ENCODE assay signal across 22 cellular contexts in genomic region chr12:108603743-108604142, GRCh38. TPM values are rescaled to one million over a fixed set of nuclear protein-coding genes. Genes with fewer than 3 reads are reported as not detected.
DNase-seq lines count a peak whose midpoint lies in the region; ATAC-seq, FAIRE-seq and TF ChIP-seq lines count a peak whose summit lies in the region.
"Had no signal": no experiment of that assay in that cellular context is flagged by ENCODE, and none has a peak within 500 bp of the region (broad histone marks: within the 10 kb centered on the region; RNA-seq: fewer than 3 reads in every experiment).

No MANE protein-coding gene starts in this region.

- no peaks in the 10 kb centered on the region for H4K20me1 ChIP-seq in H1 (replicated peaks in 1 of 2; ENCODE audit: control insufficient read depth in 1 of 2, insufficient read depth in 2 of 2, low read length in 2 of 2)

- no peak for FAIRE-seq in H1 (lab: Jason Lieb, UNC)
- FAIRE-seq: D721Med had no signal

- peaks cover 0 to 7% of the 10 kb centered on the region in 2 donors for H3K27me3 Mint-ChIP-seq in natural killer cell treated with Interleukin-12 subunit alpha and Interleukin-12 subunit beta and Interleukin-15 and Interleukin-18, amount 100 ng/mL, for 72 hours
- H3K27me3 Mint-ChIP-seq in natural killer cell (ENCODE audit: low read depth in 2 of 2) (peaks cover 6 to 10% of the 10 kb centered on the region in 2 donors), nephron progenitor cell (ENCODE audit: low read depth, poor library complexity) (peaks cover 6% of the 10 kb centered on the region)
- peaks cover 15% of the 10 kb centered on the region for H3K27me3 Mint-ChIP-seq in stimulated activated memory B cell treated with anti-CD40 and anti-IgM and Interleukin-4, amounts not matched to agents 10 μg/mL and 1 μg/mL and 100 μg/mL, for 72 hours

- H3K4me1 ChIP-seq in H1 (replicated peaks in 1 of 4; ENCODE audit: control insufficient read depth in 3 of 4, insufficient read depth in 4 of 4, low read length in 3 of 4) = peaks cover 0 to 2% (median 0%) of the 10 kb centered on the region in 4 experiments; a peak in 2 of 7 replicates

- no peaks in the 10 kb centered on the region for H3K36me3 ChIP-seq in H1 (ENCODE audit: control insufficient read depth in 2 of 4, insufficient read depth in 4 of 4, low read length in 3 of 4)

- no peak overlapping the region for H3K23ac ChIP-seq in H1 (ENCODE audit: insufficient read length)

- TF ChIP-seq POLR2A in H1 (IDR thresholded peaks at IDR 0.05; ENCODE audit: control extremely low read depth in 1 of 2, low read depth in 2 of 2, low read length in 2 of 2) = no peak

- no peak overlapping the region for H2BK5ac ChIP-seq in H1 (ENCODE audit: low read depth, low read length)

- no peaks in the 10 kb centered on the region for H3K27me3 ChIP-seq in H1 (replicated peaks in 1 of 4; ENCODE audit: control insufficient read depth in 3 of 4, extremely low read depth in 1 of 4, insufficient read depth in 3 of 4, low read length in 3 of 4)

- H3K27ac ChIP-seq in H1 (ENCODE audit: low read depth, low read length) = no peak overlapping the region
- H3K27ac ChIP-seq: RWPE1 had no signal

- DNase-seq in natural killer cell treated with Interleukin-12 subunit alpha and Interleukin-12 subunit beta and Interleukin-15 and Interleukin-18, amount 100 ng/mL, for 72 hours (ENCODE audit: low spot score) = no peak
- DNase-seq in natural killer cell (no peak), H1 (ENCODE audit: low read depth in 1 of 2, low spot score in 2 of 2) (no peak), nephron progenitor cell (no peak), DMS 273 (lab: John Stamatoyannopoulos, UW; ENCODE audit: unreplicated experiment) (no peak)
- no peak for DNase-seq in activated CD4-positive, alpha-beta T cell treated with anti-CD3 and anti-CD28 coated beads for 48 hours
- DNase-seq: EL, GF-D8, H9, KG1, NCI-H1105, NCI-H146, NCI-H2029, NCI-H2227 treated with DMSO at 0.1 percent for 48 hours, NCI-H510A, SIG-M5 had no signal

- H3K79me1 ChIP-seq in H1 (ENCODE audit: low read depth, low read length) = no peaks in the 10 kb centered on the region

- H4K8ac ChIP-seq in H1 (ENCODE audit: extremely low read depth, insufficient read depth, low read length) = no peak overlapping the region

- H3K9me3 ChIP-seq in H1 (ENCODE audit: insufficient read depth in 2 of 2, low read depth in 1 of 2, low read length in 1 of 2) = no peaks in the 10 kb centered on the region

- no peak overlapping the region for H3K4me3 ChIP-seq in H1 (ENCODE audit: extremely low read depth in 1 of 4, insufficient read depth in 2 of 4, low read depth in 3 of 4, low read length in 4 of 4)

- no peak overlapping the region for H2BK120ac ChIP-seq in H1 (replicated peaks; ENCODE audit: low read depth, low read length)

- no peak overlapping the region for H3K9ac ChIP-seq in H1 (replicated peaks in 1 of 4; ENCODE audit: extremely low read depth in 1 of 4, low read depth in 3 of 4, low read length in 3 of 4)

- TF ChIP-seq RAD21 in H1 (IDR thresholded peaks at IDR 0.05 in 1 of 2, conservative IDR thresholded peaks at IDR 0.05 in 1 of 2; ENCODE audit: low read depth in 2 of 2, low read length in 2 of 2) = no peak

- peak overlapping the region; percentile 68; the same call in 1 of the 2 replicates for H2BK12ac ChIP-seq in H1 (ENCODE audit: low read depth, low read length)

- no peak overlapping the region for H3K14ac ChIP-seq in H1 (ENCODE audit: insufficient read length)

- H4K91ac ChIP-seq in H1 (replicated peaks; ENCODE audit: insufficient read length, low read length) = no peak overlapping the region

- H3K27ac Mint-ChIP-seq in natural killer cell treated with Interleukin-12 subunit alpha and Interleukin-12 subunit beta and Interleukin-15 and Interleukin-18, amount 100 ng/mL, for 72 hours = no peak overlapping the region
- H3K27ac Mint-ChIP-seq in natural killer cell (no peak overlapping the region), nephron progenitor cell (peak overlapping the region; percentile 31)
- H3K27ac Mint-ChIP-seq in stimulated activated memory B cell treated with anti-CD40 and anti-IgM and Interleukin-4, amounts not matched to agents 10 μg/mL and 1 μg/mL and 100 μg/mL, for 72 hours = peak overlapping the region; percentile 40

- 81% methylated on average over 4 of the region's 4 CpGs; no CpG with 5 or more reads in 1 of the 2 experiments for WGBS in H1 (ENCODE audit: extremely low coverage in 1 of 2, insufficient coverage in 1 of 2, insufficient read length in 1 of 2, insufficient replicate concordance in 2 of 2, low coverage in 1 of 2, low lambda C conversion rate in 2 of 2, missing lambda C conversion rate in 1 of 2), 2 experiments

- no peaks in the 10 kb centered on the region for H3K9me3 Mint-ChIP-seq in natural killer cell treated with Interleukin-12 subunit alpha and Interleukin-12 subunit beta and Interleukin-15 and Interleukin-18, amount 100 ng/mL, for 72 hours
- H3K9me3 Mint-ChIP-seq in natural killer cell (no peaks in the 10 kb centered on the region), nephron progenitor cell (no peaks in the 10 kb centered on the region)
- H3K9me3 Mint-ChIP-seq in stimulated activated memory B cell treated with anti-CD40 and anti-IgM and Interleukin-4, amounts not matched to agents 10 μg/mL and 1 μg/mL and 100 μg/mL, for 72 hours = peaks cover 5% of the 10 kb centered on the region
- H3K9me3 Mint-ChIP-seq: H9 had no signal

- POLR2A ChIA-PET in H1 (lab: Charles Lee; ENCODE audit: partially characterized antibody) = interaction anchor here (0.6 to 1.4 kb wide), 5 partner anchors 8 to 37 kb away, joined by 3 to 8 read pairs (median 4); no protein-coding TSS in a partner anchor

- H3K36me3 Mint-ChIP-seq in natural killer cell treated with Interleukin-12 subunit alpha and Interleukin-12 subunit beta and Interleukin-15 and Interleukin-18, amount 100 ng/mL, for 72 hours = no peaks in the 10 kb centered on the region
- H3K36me3 Mint-ChIP-seq in natural killer cell (no peaks in the 10 kb centered on the region), nephron progenitor cell (ENCODE audit: low read depth) (no peaks in the 10 kb centered on the region)
- H3K36me3 Mint-ChIP-seq in stimulated activated memory B cell treated with anti-CD40 and anti-IgM and Interleukin-4, amounts not matched to agents 10 μg/mL and 1 μg/mL and 100 μg/mL, for 72 hours = no peaks in the 10 kb centered on the region
- H3K36me3 Mint-ChIP-seq: CD14-positive monocyte had no signal

- H3K4me3 Mint-ChIP-seq in natural killer cell treated with Interleukin-12 subunit alpha and Interleukin-12 subunit beta and Interleukin-15 and Interleukin-18, amount 100 ng/mL, for 72 hours = no peak overlapping the region
- H3K4me3 Mint-ChIP-seq in natural killer cell = no peak overlapping the region
- no peak overlapping the region for H3K4me3 Mint-ChIP-seq in nephron progenitor cell
- no peak overlapping the region for H3K4me3 Mint-ChIP-seq in stimulated activated memory B cell treated with anti-CD40 and anti-IgM and Interleukin-4, amounts not matched to agents 10 μg/mL and 1 μg/mL and 100 μg/mL, for 72 hours
- H3K4me3 Mint-ChIP-seq: CD14-positive monocyte, H9 had no signal

- no peak overlapping the region for H2AK5ac ChIP-seq in H1 (ENCODE audit: low read depth, low read length)

- peak; percentile 4 to 50 for ATAC-seq in natural killer cell treated with Interleukin-12 subunit alpha and Interleukin-12 subunit beta and Interleukin-15 and Interleukin-18, amount 100 ng/mL, for 72 hours
- ATAC-seq in natural killer cell (no peak), GM19023 (IDR thresholded peaks at IDR 0.05; ENCODE audit: unreplicated experiment) (no peak)
- no peak for ATAC-seq in stimulated activated memory B cell treated with anti-CD40 and anti-IgM and Interleukin-4, amounts not matched to agents 10 μg/mL and 1 μg/mL and 100 μg/mL, for 72 hours

- no peak overlapping the region for H3K18ac ChIP-seq in H1 (ENCODE audit: extremely low read depth, low read length)

- no peak overlapping the region for H3K56ac ChIP-seq in H1 (replicated peaks; ENCODE audit: insufficient read length, low read depth, low read length)

- no peak for TF ChIP-seq CTCF in natural killer cell (IDR thresholded peaks at IDR 0.05)
- TF ChIP-seq CTCF in H1 (IDR thresholded peaks at IDR 0.05; ENCODE audit: control extremely low read depth in 1 of 3, insufficient read depth in 1 of 3, low read depth in 1 of 3, low read length in 3 of 3) = no peak
- TF ChIP-seq CTCF in nephron progenitor cell (IDR thresholded peaks at IDR 0.05) = no peak

- CTCF ChIA-PET in H1 (lab: Charles Lee; ENCODE audit: partially characterized antibody) = interaction anchor here (1.0 to 22.5 kb wide), 6 partner anchors 10 to 44 kb away, joined by 3 to 523 read pairs (median 7); partner anchors contain the start of genes ISCU and SART3

- no peak for TF ChIP-seq EP300 in H1 (IDR thresholded peaks at IDR 0.05; ENCODE audit: borderline replicate concordance in 1 of 2, low read depth in 2 of 2, low read length in 2 of 2)

- H2BK20ac ChIP-seq in H1 (ENCODE audit: low read length) = no peak overlapping the region

- H3K4ac ChIP-seq in H1 (replicated peaks; ENCODE audit: insufficient read length, low read depth, low read length) = no peak overlapping the region

- peaks cover 9% of the 10 kb centered on the region; the same call in 1 of the 2 replicates for H3K23me2 ChIP-seq in H1 (ENCODE audit: low read depth, low read length)

- peaks cover 6 to 7% of the 10 kb centered on the region in 2 donors for H3K4me1 Mint-ChIP-seq in natural killer cell treated with Interleukin-12 subunit alpha and Interleukin-12 subunit beta and Interleukin-15 and Interleukin-18, amount 100 ng/mL, for 72 hours (ENCODE audit: low read depth in 2 of 2)
- peaks cover 0 to 5% of the 10 kb centered on the region in 2 donors for H3K4me1 Mint-ChIP-seq in natural killer cell
- peaks cover 63% of the 10 kb centered on the region for H3K4me1 Mint-ChIP-seq in nephron progenitor cell
- H3K4me1 Mint-ChIP-seq in stimulated activated memory B cell treated with anti-CD40 and anti-IgM and Interleukin-4, amounts not matched to agents 10 μg/mL and 1 μg/mL and 100 μg/mL, for 72 hours = peaks cover 19% of the 10 kb centered on the region
- H3K4me1 Mint-ChIP-seq: CD14-positive monocyte had no signal

- no peaks in the 10 kb centered on the region for H3K79me2 ChIP-seq in H1 (ENCODE audit: control insufficient read depth in 1 of 2, insufficient read depth in 2 of 2, low read length in 2 of 2)

- intact Hi-C loops in natural killer cell (cut with micrococcal nuclease) = no loop called here

- no peak overlapping the region for H2AFZ ChIP-seq in H1 (ENCODE audit: low read length)

- no peak overlapping the region for H3K4me2 ChIP-seq in H1 (ENCODE audit: insufficient read depth in 1 of 2, low read depth in 2 of 2, low read length in 2 of 2)

- H4K5ac ChIP-seq in H1 (ENCODE audit: insufficient read length, low read depth, low read length) = no peak overlapping the region

- H2BK15ac ChIP-seq in H1 (ENCODE audit: low read length) = peak overlapping the region; percentile 40; the same call in 1 of the 2 replicates

RNA-seq across cellular contexts. Expression of gene TMEM119, which starts 5.9 kb away (rescaled TPM):
- not detected for total RNA-seq in natural killer cell treated with Interleukin-12 subunit alpha and Interleukin-12 subunit beta and Interleukin-15 and Interleukin-18, amount 100 ng/mL, for 72 hours
- total RNA-seq in natural killer cell = 1 to 10 TPM in 1 of 3 donors, under 1 TPM in 2; 0.70 to 3.4 (median 0.71) TPM
- 0.48 and 0.61 TPM in 2 replicates for total RNA-seq in H1 (2021; fragmentation: NEBNext Ultra II Directional; extraction: Animal tissue kit (Norgen Biotek cat#: 25700))
- polyA plus RNA-seq in H1 (2011; rRNA removed) = 0.35 TPM in 2 replicates
- 0.41 TPM for polyA plus RNA-seq in H1 (2011; cell fraction: cytosol; rRNA removed)
- 0.27 TPM for polyA plus RNA-seq in H1 (2011; cell fraction: nucleus; rRNA removed)
- polyA plus RNA-seq in H1 (2012, experiment 1 of 2) = 0.16 to 0.42 TPM (median 0.24 TPM) in 4 replicates
- 0.26 TPM for polyA plus RNA-seq in H1 (2012, experiment 2 of 2)
- 0.55 TPM for polyA plus RNA-seq in H1 (2013, experiment 1 of 2)
- 0.68 TPM for polyA plus RNA-seq in H1 (2013, experiment 2 of 2)
- polyA minus RNA-seq in H1 (2011; rRNA and poly(A)+ RNA removed) = not detected in 2 replicates
- not detected for polyA minus RNA-seq in H1 (2011; cell fraction: cytosol; rRNA and poly(A)+ RNA removed)
- polyA minus RNA-seq in H1 (2011; cell fraction: nucleus; rRNA and poly(A)+ RNA removed) = not detected
- total RNA-seq: A172, H9 had no signal

RNA-seq across cellular contexts. Expression of gene SELPLG, which starts 30.0 kb away (rescaled TPM):
- 10 to 100 TPM; 26.5 to 34.6 TPM for total RNA-seq in natural killer cell treated with Interleukin-12 subunit alpha and Interleukin-12 subunit beta and Interleukin-15 and Interleukin-18, amount 100 ng/mL, for 72 hours
- total RNA-seq in natural killer cell = 100 to 1,000 TPM; 179 to 201 (median 201) TPM
- total RNA-seq in H1 (2021; fragmentation: NEBNext Ultra II Directional; extraction: Animal tissue kit (Norgen Biotek cat#: 25700)) = 0.13 TPM in 1 of 2 replicates, not detected in the other
- polyA plus RNA-seq in H1 (2011; rRNA removed) = 0.18 and 0.19 TPM in 2 replicates
- 0.09 TPM for polyA plus RNA-seq in H1 (2011; cell fraction: cytosol; rRNA removed)
- polyA plus RNA-seq in H1 (2011; cell fraction: nucleus; rRNA removed) = 0.09 TPM
- polyA plus RNA-seq in H1 (2012, experiment 1 of 2) = 0.09 TPM in 1 of 4 replicates, not detected in the others
- polyA plus RNA-seq in H1 (2012, experiment 2 of 2) = not detected
- polyA plus RNA-seq in H1 (2013, experiment 1 of 2) = 0.08 TPM
- polyA plus RNA-seq in H1 (2013, experiment 2 of 2) = 0.06 TPM
- polyA minus RNA-seq in H1 (2011; rRNA and poly(A)+ RNA removed) = 0.10 TPM in 1 of 2 replicates, not detected in the other
- polyA minus RNA-seq in H1 (2011; cell fraction: cytosol; rRNA and poly(A)+ RNA removed) = not detected
- polyA minus RNA-seq in H1 (2011; cell fraction: nucleus; rRNA and poly(A)+ RNA removed) = not detected

RNA-seq across cellular contexts. Expression of gene ISCU, which starts 41.3 kb away (rescaled TPM):
- 10 to 100 TPM; 66.1 to 85.3 TPM for total RNA-seq in natural killer cell treated with Interleukin-12 subunit alpha and Interleukin-12 subunit beta and Interleukin-15 and Interleukin-18, amount 100 ng/mL, for 72 hours
- total RNA-seq in natural killer cell = 100 to 1,000 TPM in 1 of 3 donors, 10 to 100 TPM in 2; 86.9 to 103 (median 97.4) TPM
- 78.1 and 82.3 TPM in 2 replicates for total RNA-seq in H1 (2021; fragmentation: NEBNext Ultra II Directional; extraction: Animal tissue kit (Norgen Biotek cat#: 25700))
- polyA plus RNA-seq in H1 (2011; rRNA removed) = 54.5 and 72.1 TPM in 2 replicates
- polyA plus RNA-seq in H1 (2011; cell fraction: cytosol; rRNA removed) = 78.1 TPM
- 62.2 TPM for polyA plus RNA-seq in H1 (2011; cell fraction: nucleus; rRNA removed)
- polyA plus RNA-seq in H1 (2012, experiment 1 of 2) = 90.4 to 92.7 TPM (median 91.1 TPM) in 4 replicates
- polyA plus RNA-seq in H1 (2012, experiment 2 of 2) = 48.9 TPM
- 70.5 TPM for polyA plus RNA-seq in H1 (2013, experiment 1 of 2)
- polyA plus RNA-seq in H1 (2013, experiment 2 of 2) = 70.7 TPM
- polyA minus RNA-seq in H1 (2011; rRNA and poly(A)+ RNA removed) = 43.8 and 59.1 TPM in 2 replicates
- polyA minus RNA-seq in H1 (2011; cell fraction: cytosol; rRNA and poly(A)+ RNA removed) = 19.7 TPM
- polyA minus RNA-seq in H1 (2011; cell fraction: nucleus; rRNA and poly(A)+ RNA removed) = 42.0 TPM

RNA-seq across cellular contexts. Expression of gene SART3, which starts 42.8 kb away (rescaled TPM):
- 100 to 1,000 TPM; 105 to 127 TPM for total RNA-seq in natural killer cell treated with Interleukin-12 subunit alpha and Interleukin-12 subunit beta and Interleukin-15 and Interleukin-18, amount 100 ng/mL, for 72 hours
- total RNA-seq in natural killer cell = 100 to 1,000 TPM in 1 of 3 donors, 10 to 100 TPM in 2; 76.5 to 107 (median 78.3) TPM
- total RNA-seq in H1 (2021; fragmentation: NEBNext Ultra II Directional; extraction: Animal tissue kit (Norgen Biotek cat#: 25700)) = 89.6 and 103 TPM in 2 replicates
- polyA plus RNA-seq in H1 (2011; rRNA removed) = 16.0 and 21.4 TPM in 2 replicates
- polyA plus RNA-seq in H1 (2011; cell fraction: cytosol; rRNA removed) = 38.1 TPM
- 57.9 TPM for polyA plus RNA-seq in H1 (2011; cell fraction: nucleus; rRNA removed)
- polyA plus RNA-seq in H1 (2012, experiment 1 of 2) = 66.9 to 81.1 TPM (median 74.1 TPM) in 4 replicates
- 10.3 TPM for polyA plus RNA-seq in H1 (2012, experiment 2 of 2)
- polyA plus RNA-seq in H1 (2013, experiment 1 of 2) = 46.8 TPM
- polyA plus RNA-seq in H1 (2013, experiment 2 of 2) = 41.7 TPM
- polyA minus RNA-seq in H1 (2011; rRNA and poly(A)+ RNA removed) = 53.9 and 54.8 TPM in 2 replicates
- 43.7 TPM for polyA minus RNA-seq in H1 (2011; cell fraction: cytosol; rRNA and poly(A)+ RNA removed)
- polyA minus RNA-seq in H1 (2011; cell fraction: nucleus; rRNA and poly(A)+ RNA removed) = 142 TPM

Comparison
In these comparisons a context has a peak if more than half of its experiments do, and no peak if none do; other contexts are left out.
1. ATAC-seq: peak in natural killer cell treated with Interleukin-12 subunit alpha and Interleukin-12 subunit beta and Interleukin-15 and Interleukin-18, amount 100 ng/mL, for 72 hours (2 of 2); none in natural killer cell (0 of 3), stimulated activated memory B cell treated with anti-CD40 and anti-IgM and Interleukin-4, amounts not matched to agents 10 μg/mL and 1 μg/mL and 100 μg/mL, for 72 hours (single experiment) and GM19023 (single experiment).
2. H3K27ac Mint-ChIP-seq: peak in nephron progenitor cell (single experiment) and stimulated activated memory B cell treated with anti-CD40 and anti-IgM and Interleukin-4, amounts not matched to agents 10 μg/mL and 1 μg/mL and 100 μg/mL, for 72 hours (single experiment); none in natural killer cell treated with Interleukin-12 subunit alpha and Interleukin-12 subunit beta and Interleukin-15 and Interleukin-18, amount 100 ng/mL, for 72 hours (0 of 2) and natural killer cell (0 of 2).
3. RNA of gene SELPLG, which starts 30.0 kb away (total RNA-seq): 179 to 201 TPM in natural killer cell and 26.5 to 34.6 TPM in natural killer cell treated with Interleukin-12 subunit alpha and Interleukin-12 subunit beta and Interleukin-15 and Interleukin-18, amount 100 ng/mL, for 72 hours; 0.13 TPM in H1; every median in the first group is over 10 times any median in the second.